ENCODE assay signal across 26 cellular contexts in genomic region chr1:242827538-242827937, GRCh38.
DNase-seq lines count a peak whose midpoint lies in the region; ATAC-seq, FAIRE-seq and TF ChIP-seq lines count a peak whose summit lies in the region.
"Had no signal": no experiment of that assay in that cellular context is flagged by ENCODE, and none has a peak within 500 bp of the region (broad histone marks: within the 10 kb centered on the region; RNA-seq: fewer than 3 reads in every experiment).

No MANE protein-coding gene starts in this region.

- H3K4me1 ChIP-seq in astrocyte (ENCODE audit: insufficient read depth, low read length): peaks cover 12% of the 10 kb centered on the region
- H3K4me1 ChIP-seq in hepatocyte (ENCODE audit: insufficient read depth): no peaks in the 10 kb centered on the region
- peaks cover 5% of the 10 kb centered on the region; the same call in 1 of the 2 replicates for H3K4me1 ChIP-seq in SJCRH30
- H3K4me1 ChIP-seq: BLaER1, spleen, tibial nerve had no signal

- H3K4me2 ChIP-seq in astrocyte (ENCODE audit: low read length): no peak overlapping the region
- H3K4me2 ChIP-seq in hepatocyte: no peak overlapping the region
- H3K4me2 ChIP-seq: BLaER1 had no signal

- peak overlapping the region; percentile 60 for H3K27ac Mint-ChIP-seq in astrocyte (ENCODE audit: unreplicated experiment)
- H3K27ac Mint-ChIP-seq in activated CD4-positive, alpha-beta memory T cell treated with anti-CD3 and anti-CD28 coated beads for 36 hours: no peak overlapping the region
- H3K27ac Mint-ChIP-seq: activated CD4-positive, alpha-beta T cell treated with anti-CD3 and anti-CD28 coated beads, Interleukin-2, amount 10 ng/mL, durations not matched to agents 7 days and 5 days; activated naive CD8-positive, alpha-beta T cell treated with anti-CD3 and anti-CD28 coated beads, Interleukin-2, amount 50 U/mL, for 24 hours; endodermal cell; IgD-negative memory B cell had no signal

- no peak overlapping the region for H3K4me3 Mint-ChIP-seq in astrocyte (ENCODE audit: unreplicated experiment)
- H3K4me3 Mint-ChIP-seq in activated CD4-positive, alpha-beta memory T cell treated with anti-CD3 and anti-CD28 coated beads for 36 hours: no peak overlapping the region
- H3K4me3 Mint-ChIP-seq: activated CD4-positive, alpha-beta T cell treated with anti-CD3 and anti-CD28 coated beads, Interleukin-2, amount 10 ng/mL, durations not matched to agents 7 days and 5 days; activated naive CD8-positive, alpha-beta T cell treated with anti-CD3 and anti-CD28 coated beads, Interleukin-2, amount 50 U/mL, for 24 hours; activated T-cell treated with anti-CD3 and anti-CD28 coated beads, Interleukin-2, amount 50 U/mL, for 4 hours; endodermal cell; IgD-negative memory B cell had no signal

- no peak for FAIRE-seq in astrocyte (lab: Jason Lieb, UNC)
- FAIRE-seq: frontal cortex had no signal

- POLR2A ChIA-PET in activated CD4-positive, alpha-beta memory T cell treated with anti-CD3 and anti-CD28 coated beads for 36 hours (lab: Charles Lee): no interaction called here

- ATAC-seq in GM21717 (IDR thresholded peaks at IDR 0.05; ENCODE audit: unreplicated experiment): no peak
- ATAC-seq: activated naive CD8-positive, alpha-beta T cell treated with anti-CD3 and anti-CD28 coated beads, Interleukin-2, amount 50 U/mL, for 24 hours; activated T-cell treated with anti-CD3 and anti-CD28 coated beads, Interleukin-2, amount 50 U/mL, for 4 hours; left cardiac atrium had no signal

- H3K27me3 Mint-ChIP-seq in astrocyte (ENCODE audit: low read depth, unreplicated experiment): no peaks in the 10 kb centered on the region
- peaks cover 2% of the 10 kb centered on the region for H3K27me3 Mint-ChIP-seq in activated CD4-positive, alpha-beta memory T cell treated with anti-CD3 and anti-CD28 coated beads for 36 hours
- H3K27me3 Mint-ChIP-seq: activated CD4-positive, alpha-beta T cell treated with anti-CD3 and anti-CD28 coated beads, Interleukin-2, amount 10 ng/mL, durations not matched to agents 7 days and 5 days had no signal

- H3K36me3 ChIP-seq in MG63 (no peaks in the 10 kb centered on the region), astrocyte (ENCODE audit: insufficient read depth, low read length) (no peaks in the 10 kb centered on the region), hepatocyte (replicated peaks; ENCODE audit: insufficient read depth, low read depth) (no peaks in the 10 kb centered on the region), SJCRH30 (no peaks in the 10 kb centered on the region)
- H3K36me3 ChIP-seq: BLaER1, esophagus muscularis mucosa, ovary, spleen, tibial nerve had no signal

- no peaks in the 10 kb centered on the region for H3K9me2 ChIP-seq in hepatocyte (replicated peaks; ENCODE audit: insufficient read depth)

- H3K36me3 Mint-ChIP-seq in astrocyte (ENCODE audit: low read depth, unreplicated experiment): no peaks in the 10 kb centered on the region
- no peaks in the 10 kb centered on the region for H3K36me3 Mint-ChIP-seq in activated CD4-positive, alpha-beta memory T cell treated with anti-CD3 and anti-CD28 coated beads for 36 hours
- H3K36me3 Mint-ChIP-seq: IgD-negative memory B cell had no signal

- H2AFZ ChIP-seq in astrocyte (ENCODE audit: low read depth, low read length) (no peak overlapping the region), hepatocyte (no peak overlapping the region)

- intact Hi-C loops in activated CD4-positive, alpha-beta memory T cell treated with anti-CD3 and anti-CD28 coated beads for 36 hours (cut with micrococcal nuclease): no loop called here

- H3K9me3 Mint-ChIP-seq in astrocyte (ENCODE audit: unreplicated experiment): peaks cover 2% of the 10 kb centered on the region
- H3K9me3 Mint-ChIP-seq in activated CD4-positive, alpha-beta memory T cell treated with anti-CD3 and anti-CD28 coated beads for 36 hours: no peaks in the 10 kb centered on the region
- H3K9me3 Mint-ChIP-seq: activated CD4-positive, alpha-beta T cell treated with anti-CD3 and anti-CD28 coated beads, Interleukin-2, amount 10 ng/mL, durations not matched to agents 7 days and 5 days; endodermal cell had no signal

- no peak overlapping the region for H3K9ac ChIP-seq in astrocyte (ENCODE audit: low read length)
- H3K9ac ChIP-seq: BLaER1 had no signal

- H3K27me3 ChIP-seq in MG63: no peaks in the 10 kb centered on the region
- no peaks in the 10 kb centered on the region for H3K27me3 ChIP-seq in astrocyte (ENCODE audit: insufficient read depth, low read length)
- no peaks in the 10 kb centered on the region for H3K27me3 ChIP-seq in hepatocyte
- H3K27me3 ChIP-seq in SJCRH30: no peaks in the 10 kb centered on the region
- H3K27me3 ChIP-seq: BLaER1, ovary, tibial nerve had no signal

- H3K4me3 ChIP-seq in MG63: no peak overlapping the region
- H3K4me3 ChIP-seq in astrocyte (ENCODE audit: insufficient read depth, low read depth, low read length): no peak overlapping the region
- no peak overlapping the region for H3K4me3 ChIP-seq in hepatocyte
- no peak overlapping the region for H3K4me3 ChIP-seq in SJCRH30
- H3K4me3 ChIP-seq: BLaER1, esophagus muscularis mucosa, ovary, spleen, tibial nerve had no signal

- peaks cover 47% of the 10 kb centered on the region for H3K4me1 Mint-ChIP-seq in astrocyte (ENCODE audit: low read depth, unreplicated experiment)
- H3K4me1 Mint-ChIP-seq in activated CD4-positive, alpha-beta memory T cell treated with anti-CD3 and anti-CD28 coated beads for 36 hours (ENCODE audit: low read depth): no peaks in the 10 kb centered on the region
- H3K4me1 Mint-ChIP-seq: activated CD4-positive, alpha-beta T cell treated with anti-CD3 and anti-CD28 coated beads, Interleukin-2, amount 10 ng/mL, durations not matched to agents 7 days and 5 days; activated naive CD8-positive, alpha-beta T cell treated with anti-CD3 and anti-CD28 coated beads, Interleukin-2, amount 50 U/mL, for 24 hours; endodermal cell; IgD-negative memory B cell had no signal

- no peak overlapping the region for H3K27ac ChIP-seq in astrocyte (ENCODE audit: low read depth, low read length)
- no peak overlapping the region for H3K27ac ChIP-seq in hepatocyte
- H3K27ac ChIP-seq in SJCRH30: no peak overlapping the region
- H3K27ac ChIP-seq: BLaER1, esophagus muscularis mucosa, ovary, spleen, tibial nerve had no signal

- CTCF ChIA-PET in activated CD4-positive, alpha-beta memory T cell treated with anti-CD3 and anti-CD28 coated beads for 36 hours (lab: Charles Lee): no interaction called here

- H3K79me2 ChIP-seq in astrocyte (ENCODE audit: insufficient read depth, low read length) (no peaks in the 10 kb centered on the region), hepatocyte (no peaks in the 10 kb centered on the region)

- TF ChIP-seq CTCF in astrocyte (IDR thresholded peaks at IDR 0.05; ENCODE audit: insufficient read depth, low read depth, low read length) (no peak), hepatocyte (IDR thresholded peaks at IDR 0.05; ENCODE audit: poor library complexity) (no peak), GM20000 (IDR thresholded peaks at IDR 0.05; ENCODE audit: extremely low read depth, missing control alignments) (no peak)

- DNase-seq in AG20443 (ENCODE audit: low spot score) (peak; percentile 18), MG63 (peak; percentile 26), astrocyte (ENCODE audit: low read depth) (peak; percentile 20), hepatocyte (ENCODE audit: low spot score) (peak; percentile 19), SJCRH30 (no peak), GM20000 (ENCODE audit: low spot score) (no peak)
- no peak for DNase-seq in activated CD4-positive, alpha-beta memory T cell treated with anti-CD3 and anti-CD28 coated beads for 36 hours
- DNase-seq: activated CD4-positive, alpha-beta T cell treated with anti-CD3 and anti-CD28 coated beads, Interleukin-2, amount 10 ng/mL, durations not matched to agents 7 days and 5 days; activated gamma-delta T cell treated with Interleukin-2 at 50 U/mL for 16 hours; activated naive CD8-positive, alpha-beta T cell treated with anti-CD3 and anti-CD28 coated beads, Interleukin-2, amount 50 U/mL, for 24 hours; activated T-cell treated with anti-CD3 and anti-CD28 coated beads, Interleukin-2, amount 50 U/mL, for 4 hours; cortex of kidney; DMS153; left cardiac atrium; NCI-H1105; NCI-H2081; ovary; retina; spleen had no signal

- H3K9me3 ChIP-seq in MG63: no peaks in the 10 kb centered on the region
- H3K9me3 ChIP-seq in astrocyte (ENCODE audit: insufficient read depth, low read depth, low read length): no peaks in the 10 kb centered on the region
- H3K9me3 ChIP-seq in hepatocyte (ENCODE audit: low read depth): no peaks in the 10 kb centered on the region
- 0 out of 2 replicates have a peak, but pooled peaks cover 4% of the 10 kb centered on the region for H3K9me3 ChIP-seq in SJCRH30 (replicated peaks)
- H3K9me3 ChIP-seq: BLaER1, esophagus muscularis mucosa, ovary, tibial nerve had no signal

- no peaks in the 10 kb centered on the region for H4K20me1 ChIP-seq in astrocyte (ENCODE audit: insufficient read depth, low read length)
- no peaks in the 10 kb centered on the region for H4K20me1 ChIP-seq in hepatocyte (ENCODE audit: insufficient read depth, poor library complexity, severe bottlenecking)
- H4K20me1 ChIP-seq: BLaER1 had no signal

Comparison
In these comparisons a context has a peak if more than half of its experiments do, and no peak if none do; other contexts are left out.
1. DNase-seq: peak in AG20443 (single experiment), MG63 (single experiment), astrocyte (single experiment) and hepatocyte (single experiment); none in activated CD4-positive, alpha-beta memory T cell treated with anti-CD3 and anti-CD28 coated beads for 36 hours (single experiment), SJCRH30 (0 of 2) and GM20000 (single experiment).